ENCODE assay signal across 13 cellular contexts in the genomic region with DNA sequence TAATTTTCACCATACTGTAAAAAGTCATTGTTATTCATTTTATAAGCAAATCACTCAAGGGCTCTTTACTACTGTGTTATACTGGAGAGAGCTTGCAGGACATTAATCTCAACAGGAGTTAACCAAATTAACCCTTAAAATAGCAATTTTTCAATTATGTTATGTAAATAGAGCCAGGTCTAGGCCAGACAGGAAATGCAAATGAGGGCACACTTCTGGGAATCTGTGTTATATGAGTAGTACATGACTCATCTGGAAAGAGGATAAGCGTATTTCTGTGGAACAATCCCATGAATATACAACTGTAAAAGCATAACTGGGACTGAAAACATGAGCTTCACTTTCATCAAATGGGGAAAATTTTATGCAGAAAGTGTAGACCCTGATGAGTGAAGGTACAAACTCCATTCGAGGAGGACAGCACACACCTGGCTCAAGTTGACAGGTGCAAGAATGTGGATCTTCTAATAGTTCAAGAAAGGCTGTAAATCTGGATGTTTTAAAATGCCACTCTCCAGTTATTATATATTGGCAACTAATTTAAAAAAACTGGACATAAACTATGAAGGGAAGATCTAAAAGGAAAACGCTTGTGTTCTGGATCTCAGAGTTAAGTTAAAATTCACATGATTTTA.
DNase-seq lines count a peak whose midpoint lies in the region; ATAC-seq, FAIRE-seq and TF ChIP-seq lines count a peak whose summit lies in the region.
"Had no signal": no experiment of that assay in that cellular context is flagged by ENCODE, and none has a peak within 500 bp of the region (broad histone marks: within the 10 kb centered on the region; RNA-seq: fewer than 3 reads in every experiment).

No MANE protein-coding gene starts in this region.

- H3K4me3 Mint-ChIP-seq in immature natural killer cell, result no peak overlapping the region
- H3K4me3 Mint-ChIP-seq: CD4-positive, alpha-beta memory T cell; central memory CD8-positive, alpha-beta T cell had no signal

- TF ChIP-seq CTCF in right atrium auricular region (IDR thresholded peaks at IDR 0.05), result no peak

- peaks cover 0 to 3% (median 0%) of the 10 kb centered on the region in 6 donors for H3K9me3 Mint-ChIP-seq in immature natural killer cell
- H3K9me3 Mint-ChIP-seq: CD4-positive, alpha-beta memory T cell; central memory CD8-positive, alpha-beta T cell had no signal

- intact Hi-C loops in left ventricle myocardium superior (cut with micrococcal nuclease), result no loop called here

- ATAC-seq in left ventricle myocardium superior, result peak; percentile 31
- ATAC-seq in GM21360 (IDR thresholded peaks at IDR 0.05; ENCODE audit: unreplicated experiment), result no peak

- H3K4me3 ChIP-seq in right atrium auricular region, result no peak overlapping the region
- H3K4me3 ChIP-seq: lung had no signal

- H3K27me3 ChIP-seq in right atrium auricular region, result no peaks in the 10 kb centered on the region

- H3K4me1 ChIP-seq in right atrium auricular region, result peaks cover 0 to 11% of the 10 kb centered on the region in 2 donors

- H3K4me1 Mint-ChIP-seq in immature natural killer cell, result no peaks in the 10 kb centered on the region

- H3K36me3 Mint-ChIP-seq in immature natural killer cell, result no peaks in the 10 kb centered on the region

- no peaks in the 10 kb centered on the region for H3K9me3 ChIP-seq in right atrium auricular region

- peak; percentile 37 for FAIRE-seq in urothelium cell line (lab: Jason Lieb, UNC)

- peaks cover 0 to 5% (median 0%) of the 10 kb centered on the region in 3 donors for H3K27me3 Mint-ChIP-seq in immature natural killer cell (ENCODE audit: low read depth in 3 of 3)
- H3K27me3 Mint-ChIP-seq: CD4-positive, alpha-beta memory T cell; central memory CD8-positive, alpha-beta T cell had no signal

- DNase-seq in left ventricle myocardium superior (no peak), right atrium auricular region (ENCODE audit: low spot score) (no peak), OCI-M1 (lab: John Stamatoyannopoulos, UW) (peak; percentile 45), fibroblast of gingiva (ENCODE audit: low read depth) (peak; percentile 48), urothelium cell line (ENCODE audit: low spot score) (peak; percentile 58), immature natural killer cell (no peak), NCI-H1092 treated with DMSO at 0.1 percent for 48 hours (lab: John Stamatoyannopoulos, UW) (no peak)
- DNase-seq: activated CD4-positive, alpha-beta T cell treated with anti-CD3 and anti-CD28 coated beads, Interleukin-2, amount 50 U/mL, for 4 hours; CD4-positive, alpha-beta memory T cell; NCI-H446 had no signal

- no peak overlapping the region for H3K27ac ChIP-seq in right atrium auricular region

- H3K36me3 ChIP-seq in right atrium auricular region, result no peaks in the 10 kb centered on the region

- H3K27ac Mint-ChIP-seq in immature natural killer cell, result no peak overlapping the region

Comparison
In these comparisons a context has a peak if more than half of its experiments do, and no peak if none do; other contexts are left out.
1. DNase-seq: peak in OCI-M1 (single experiment), fibroblast of gingiva (single experiment) and urothelium cell line (single experiment); none in left ventricle myocardium superior (single experiment), right atrium auricular region (single experiment), immature natural killer cell (0 of 3) and NCI-H1092 treated with DMSO at 0.1 percent for 48 hours (single experiment).